ENCODE assay signal across 19 cellular contexts in the genomic region with DNA sequence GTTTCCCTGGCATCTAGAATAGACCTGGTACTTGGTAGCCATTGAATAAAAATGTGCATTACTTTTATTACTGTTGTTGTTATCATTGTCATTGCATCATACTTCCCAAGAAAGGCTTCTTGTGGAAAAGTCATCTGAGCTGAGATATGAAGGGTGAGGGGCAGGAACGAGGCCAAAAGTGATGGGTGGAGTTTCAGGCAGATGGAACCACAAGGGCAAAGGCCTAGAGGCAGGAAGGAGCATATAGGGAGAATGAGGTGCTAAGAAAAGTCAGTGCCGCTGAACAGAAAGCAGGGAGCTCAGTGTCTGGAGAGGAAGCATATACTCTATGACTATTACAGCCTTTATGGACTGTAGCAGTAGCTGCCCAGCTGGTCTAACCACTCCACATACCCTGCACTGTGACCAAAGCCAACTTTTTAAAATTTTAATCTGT.
DNase-seq lines count a peak whose midpoint lies in the region; ATAC-seq, FAIRE-seq and TF ChIP-seq lines count a peak whose summit lies in the region.
"Had no signal": no experiment of that assay in that cellular context is flagged by ENCODE, and none has a peak within 500 bp of the region (broad histone marks: within the 10 kb centered on the region; RNA-seq: fewer than 3 reads in every experiment).

No MANE protein-coding gene starts in this region.

- peak overlapping the region; percentile 73 for H3K27ac Mint-ChIP-seq in activated CD4-positive, alpha-beta T cell treated with anti-CD3 and anti-CD28 coated beads, Interleukin-2, amount 10 ng/mL, durations not matched to agents 24 days and 14 days
- H3K27ac Mint-ChIP-seq in neural progenitor cell, result no peak overlapping the region
- H3K27ac Mint-ChIP-seq: activated naive CD8-positive, alpha-beta T cell; H9 had no signal

- no peaks in the 10 kb centered on the region for H3K27me3 Mint-ChIP-seq in activated CD4-positive, alpha-beta T cell treated with anti-CD3 and anti-CD28 coated beads, Interleukin-2, amount 10 ng/mL, durations not matched to agents 24 days and 14 days
- H3K27me3 Mint-ChIP-seq in neural progenitor cell (ENCODE audit: insufficient read depth, low read depth), result peaks cover 5% of the 10 kb centered on the region
- H3K27me3 Mint-ChIP-seq: activated naive CD8-positive, alpha-beta T cell; CD4-positive, alpha-beta memory T cell; central memory CD8-positive, alpha-beta T cell had no signal

- H3K79me2 ChIP-seq in neural progenitor cell (ENCODE audit: low read depth), result no peaks in the 10 kb centered on the region

- no peak for FAIRE-seq in GM12891 (lab: Jason Lieb, UNC)
- FAIRE-seq: kidney had no signal

- POLR2A ChIA-PET in GM10248 (lab: Yijun Ruan, JAX), result no interaction called here

- no peaks in the 10 kb centered on the region for H3K9me3 ChIP-seq in neural progenitor cell (ENCODE audit: low read depth)
- H3K9me3 ChIP-seq: ovary, upper lobe of left lung had no signal

- H2AFZ ChIP-seq in neural progenitor cell (replicated peaks), result peak overlapping the region; percentile 17

- TF ChIP-seq POLR2A in GM12891 (IDR thresholded peaks at IDR 0.05; ENCODE audit: low read depth, low read length), result no peak

- no peaks in the 10 kb centered on the region for H4K20me1 ChIP-seq in neural progenitor cell (ENCODE audit: low read depth)

- no peak overlapping the region for H3K4me3 Mint-ChIP-seq in activated CD4-positive, alpha-beta T cell treated with anti-CD3 and anti-CD28 coated beads, Interleukin-2, amount 10 ng/mL, durations not matched to agents 24 days and 14 days
- no peak overlapping the region for H3K4me3 Mint-ChIP-seq in neural progenitor cell
- H3K4me3 Mint-ChIP-seq: activated naive CD8-positive, alpha-beta T cell; CD4-positive, alpha-beta memory T cell; central memory CD8-positive, alpha-beta T cell; H9 had no signal

- TF ChIP-seq CTCF in neural progenitor cell (IDR thresholded peaks at IDR 0.05) (no peak), GM10248 (IDR thresholded peaks at IDR 0.05; ENCODE audit: control extremely low read depth, extremely low read depth, low read depth, missing control alignments) (no peak)

- peaks cover 68% of the 10 kb centered on the region for H3K4me1 Mint-ChIP-seq in activated CD4-positive, alpha-beta T cell treated with anti-CD3 and anti-CD28 coated beads, Interleukin-2, amount 10 ng/mL, durations not matched to agents 24 days and 14 days
- peaks cover 14% of the 10 kb centered on the region for H3K4me1 Mint-ChIP-seq in neural progenitor cell
- H3K4me1 Mint-ChIP-seq: H9 had no signal

- no peaks in the 10 kb centered on the region for H3K27me3 ChIP-seq in neural progenitor cell
- H3K27me3 ChIP-seq: ovary, upper lobe of left lung had no signal

- no peak overlapping the region for H3K4me2 ChIP-seq in neural progenitor cell

- H3K27ac ChIP-seq in neural progenitor cell, result no peak overlapping the region
- H3K27ac ChIP-seq: ovary, upper lobe of left lung, WERI-Rb-1 had no signal

- peak; percentile 96 for ATAC-seq in esophagus mucosa
- no peak for ATAC-seq in Right ventricle myocardium inferior

- H3K4me1 ChIP-seq in neural progenitor cell, result no peaks in the 10 kb centered on the region
- H3K4me1 ChIP-seq: upper lobe of left lung had no signal

- peaks cover 8% of the 10 kb centered on the region for H3K36me3 Mint-ChIP-seq in activated CD4-positive, alpha-beta T cell treated with anti-CD3 and anti-CD28 coated beads, Interleukin-2, amount 10 ng/mL, durations not matched to agents 24 days and 14 days (ENCODE audit: low read depth)
- H3K36me3 Mint-ChIP-seq in neural progenitor cell, result no peaks in the 10 kb centered on the region
- H3K36me3 Mint-ChIP-seq: CD4-positive, alpha-beta memory T cell had no signal

- H3K4me3 ChIP-seq in neural progenitor cell, result no peak overlapping the region
- H3K4me3 ChIP-seq: ovary, upper lobe of left lung had no signal

- H3K36me3 ChIP-seq in neural progenitor cell, result no peaks in the 10 kb centered on the region
- H3K36me3 ChIP-seq: ovary, upper lobe of left lung, WERI-Rb-1 had no signal

- DNase-seq in activated CD4-positive, alpha-beta T cell treated with anti-CD3 and anti-CD28 coated beads, Interleukin-2, amount 10 ng/mL, durations not matched to agents 24 days and 14 days, result no peak
- DNase-seq in activated CD4-positive, alpha-beta T cell treated with anti-CD3 and anti-CD28 coated beads for 48 hours, result no peak
- DNase-seq in NCI-H226 (peak; percentile 53), neural progenitor cell (ENCODE audit: low spot score) (no peak), GM12891 (ENCODE audit: insufficient read length, low spot score) (no peak), GM10248 (ENCODE audit: extremely low spot score) (no peak), Right ventricle myocardium inferior (ENCODE audit: missing footprints) (no peak)
- DNase-seq: CD4-positive, alpha-beta memory T cell; glutamatergic neuron; H9; kidney; NCI-H1930; NCI-H524; ovary; upper lobe of left lung; WERI-Rb-1 had no signal

- H3F3A ChIP-seq in neural progenitor cell (ENCODE audit: low read depth), result no peaks in the 10 kb centered on the region

- CTCF ChIA-PET in GM10248 (lab: Yijun Ruan, JAX), result interaction anchor here (1.0 kb wide), 1 partner anchor 20 kb away, joined by 4 read pairs; no protein-coding TSS in a partner anchor

- H3K9me3 Mint-ChIP-seq in activated CD4-positive, alpha-beta T cell treated with anti-CD3 and anti-CD28 coated beads, Interleukin-2, amount 10 ng/mL, durations not matched to agents 24 days and 14 days, result peaks cover 9% of the 10 kb centered on the region
- H3K9me3 Mint-ChIP-seq in neural progenitor cell, result peaks cover 4% of the 10 kb centered on the region
- H3K9me3 Mint-ChIP-seq: CD4-positive, alpha-beta memory T cell; central memory CD8-positive, alpha-beta T cell; H9 had no signal

- no peak overlapping the region for H3K9ac ChIP-seq in neural progenitor cell

- intact Hi-C loops in activated CD4-positive, alpha-beta T cell treated with anti-CD3 and anti-CD28 coated beads, Interleukin-2, amount 10 ng/mL, durations not matched to agents 24 days and 14 days (cut with micrococcal nuclease), result loop anchor here (5.0 kb wide), 2 partner anchors 132 to 153 kb away; no protein-coding TSS in a partner anchor
- intact Hi-C loops in Right ventricle myocardium inferior (cut with DNase I), result no loop called here

TF ChIP-seq in GM12891, 5 proteins besides CTCF, POLR2A, EP300 and RAD21:
- TF ChIP-seq POU2F2 (IDR thresholded peaks at IDR 0.05; ENCODE audit: low read depth, low read length) (no peak), SPI1 (IDR thresholded peaks at IDR 0.05; ENCODE audit: low read depth, low read length) (no peak), PAX5 (IDR thresholded peaks at IDR 0.05; ENCODE audit: insufficient read depth, low read length, severe bottlenecking) (no peak), POLR2AphosphoS5 (IDR thresholded peaks at IDR 0.05; ENCODE audit: low read depth, low read length) (no peak), TAF1 (IDR thresholded peaks at IDR 0.05; ENCODE audit: low read depth, low read length) (no peak)
